9 cellular contexts compared by ENCODE assay signal in the genomic region with DNA sequence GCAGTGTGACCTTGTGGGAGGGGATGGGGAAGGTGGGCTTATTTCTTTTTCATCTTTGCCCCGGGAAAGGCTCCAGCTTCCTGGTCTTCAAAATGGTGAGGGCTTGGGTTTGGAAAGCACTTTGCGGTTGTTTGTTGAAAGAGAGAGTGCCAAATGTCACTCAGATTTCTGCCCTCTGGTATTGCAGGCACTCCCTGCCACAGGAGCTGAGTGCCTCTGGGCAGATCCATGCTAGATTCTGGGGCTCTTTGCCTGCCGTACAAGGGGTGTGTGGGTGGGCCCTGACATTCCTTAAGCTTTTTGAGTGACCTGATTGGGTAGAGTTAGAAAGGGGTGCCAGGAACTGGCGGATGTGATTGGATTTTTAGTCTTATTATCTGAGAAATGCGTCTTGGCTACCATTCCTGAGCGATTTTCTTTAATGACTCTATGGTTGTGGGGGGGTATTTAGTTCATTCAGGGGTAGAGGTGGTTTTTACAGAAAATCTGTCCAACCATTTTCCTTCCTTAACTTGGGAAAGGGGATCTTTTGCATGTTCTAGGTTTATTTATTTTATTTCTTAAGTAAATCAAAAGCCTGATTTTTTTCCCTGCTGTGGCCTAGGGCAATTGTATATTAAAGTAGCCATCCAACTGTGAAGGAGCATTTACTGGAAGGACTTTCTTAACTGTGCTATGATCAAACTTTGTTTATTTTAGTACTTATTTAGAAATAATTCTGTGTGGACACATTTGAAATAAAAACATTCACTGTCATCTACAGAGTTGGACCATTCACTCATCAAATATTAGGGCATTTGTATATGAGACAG. TPM values are rescaled to one million over a fixed set of nuclear protein-coding genes. Genes with fewer than 3 reads are reported as not detected.
A peak's percentile ranks its signal among the peaks of the same experiment; 100 is the strongest.
DNase-seq lines count a peak whose midpoint lies in the region; ATAC-seq, FAIRE-seq and TF ChIP-seq lines count a peak whose summit lies in the region.
"Had no signal": no experiment of that assay in that cellular context is flagged by ENCODE, and none has a peak within 500 bp of the region (broad histone marks: within the 10 kb centered on the region; RNA-seq: fewer than 3 reads in every experiment).

No MANE protein-coding gene starts in this region.

- ATAC-seq in stimulated activated naive CD8-positive, alpha-beta T cell treated with anti-CD3 and anti-CD28 coated beads, Interleukin-15, Interleukin-2, amounts not matched to agents 100 U/mL and 50 U/mL, for 24 hours: no peak
- no peak for ATAC-seq in HG03342 (IDR thresholded peaks at IDR 0.05; ENCODE audit: unreplicated experiment)
- ATAC-seq: left colon had no signal

- peak overlapping the region; percentile 96 for H3K4me2 ChIP-seq in PC-9
- peak overlapping the region; percentile 86 for H3K4me2 ChIP-seq in skeletal muscle satellite cell (ENCODE audit: low read length)

- H4K20me1 ChIP-seq in PC-9 (ENCODE audit: insufficient read depth): peaks cover 31% of the 10 kb centered on the region

- H3K27ac ChIP-seq in PC-9: peak overlapping the region; percentile 77
- no peak overlapping the region for H3K27ac ChIP-seq in WERI-Rb-1

- no peak overlapping the region for H2AFZ ChIP-seq in PC-9

- H3K4me3 ChIP-seq in PC-9 (peak overlapping the region; percentile 79), fibroblast of villous mesenchyme (ENCODE audit: low read depth, low read length) (peak overlapping the region; percentile 80), skeletal muscle satellite cell (ENCODE audit: low read length) (peak overlapping the region; percentile 97), WERI-Rb-1 (ENCODE audit: low read depth, low read length) (no peak overlapping the region)

- CTCF ChIA-PET in PC-9 (lab: Charles Lee): interaction anchor here (0.6 to 1.1 kb wide), 3 partner anchors 26 to 120 kb away, joined by 3 to 4 read pairs (median 3); no protein-coding TSS in a partner anchor

- no TSS peak for BruUV-seq in PC-9 (replicated peaks; lab: Mats Ljungman, UMichigan)

- H3K9me3 ChIP-seq in PC-9 (ENCODE audit: insufficient read depth, low read depth) (no peaks in the 10 kb centered on the region), skeletal muscle satellite cell (replicated peaks; ENCODE audit: low read length) (no peaks in the 10 kb centered on the region), WERI-Rb-1 (ENCODE audit: severe bottlenecking) (no peaks in the 10 kb centered on the region)

- peaks cover 77% of the 10 kb centered on the region for H3F3A ChIP-seq in PC-9 (ENCODE audit: insufficient read depth, low read depth)

- intact Hi-C loops in PC-9 (cut with micrococcal nuclease; ENCODE audit: unreplicated experiment): loop anchor here (1.0 to 5.0 kb wide), 3 partner anchors 38 to 113 kb away; no protein-coding TSS in a partner anchor

- H3K9ac ChIP-seq in skeletal muscle satellite cell (ENCODE audit: low read depth, low read length): peak overlapping the region; percentile 82

- H3K27me3 ChIP-seq in PC-9 (ENCODE audit: insufficient read depth, low read depth) (no peaks in the 10 kb centered on the region), skeletal muscle satellite cell (ENCODE audit: control insufficient read depth, insufficient read depth, low read length) (no peaks in the 10 kb centered on the region), WERI-Rb-1 (ENCODE audit: insufficient read depth, low read depth, severe bottlenecking) (no peaks in the 10 kb centered on the region)

- H3K36me3 ChIP-seq in PC-9 (ENCODE audit: low read depth) (peaks cover 5% of the 10 kb centered on the region; the same call in 1 of the 2 replicates), skeletal muscle satellite cell (ENCODE audit: insufficient read depth, low read length) (no peaks in the 10 kb centered on the region), WERI-Rb-1 (peaks cover 17% of the 10 kb centered on the region)

- POLR2A ChIA-PET in PC-9 (lab: Charles Lee; ENCODE audit: unreplicated experiment): interaction anchor here (0.5 to 0.8 kb wide), 10 partner anchors 10 to 112 kb away, joined by 3 to 16 read pairs (median 5); partner anchors contain the start of gene AP2S1

- H3K79me2 ChIP-seq in PC-9 (ENCODE audit: low read depth): peaks cover 76% of the 10 kb centered on the region

- peak; percentile 47 for FAIRE-seq in G401.6 (lab: Jason Lieb, UNC)

- H3K4me1 ChIP-seq in PC-9 (replicated peaks; ENCODE audit: insufficient read depth): peaks cover 79% of the 10 kb centered on the region
- H3K4me1 ChIP-seq in skeletal muscle satellite cell (ENCODE audit: control insufficient read depth, insufficient read depth, low read length): peaks cover 54% of the 10 kb centered on the region

- no peaks in the 10 kb centered on the region for H3K9me2 ChIP-seq in PC-9 (ENCODE audit: insufficient read depth)

- DNase-seq in PC-9 (peak; percentile 92 to 99), fibroblast of villous mesenchyme (ENCODE audit: low read depth) (peak; percentile 40), NCI-H1930 (lab: John Stamatoyannopoulos, UW) (no peak), WERI-Rb-1 (no peak)
- no peak for DNase-seq in stimulated activated naive CD8-positive, alpha-beta T cell treated with anti-CD3 and anti-CD28 coated beads, Interleukin-15, Interleukin-2, amounts not matched to agents 100 U/mL and 50 U/mL, for 24 hours

- no peak for TF ChIP-seq CTCF in PC-9 (conservative IDR thresholded peaks at IDR 0.05)
- TF ChIP-seq CTCF in fibroblast of villous mesenchyme (IDR thresholded peaks at IDR 0.05; ENCODE audit: insufficient read depth, low read depth, low read length): no peak
- no peak for TF ChIP-seq CTCF in WERI-Rb-1 (IDR thresholded peaks at IDR 0.05; ENCODE audit: low read depth, low read length)

RNA-seq across cellular contexts. Expression of gene ARHGAP35, which starts 3.2 kb away (rescaled TPM):
- 87.8 and 104 TPM in 2 replicates for total RNA-seq in PC-9 (2021)
- 31.5 and 36.7 TPM in 2 replicates for total RNA-seq in fibroblast of villous mesenchyme
- total RNA-seq in skeletal muscle satellite cell (2012; rRNA removed): 25.8 and 30.2 TPM in 2 replicates

RNA-seq across cellular contexts. Expression of gene AP2S1, which starts 13.4 kb away (rescaled TPM):
- 332 and 411 TPM in 2 replicates for total RNA-seq in PC-9 (2021)
- total RNA-seq in fibroblast of villous mesenchyme: 113 and 166 TPM in 2 replicates
- 150 and 160 TPM in 2 replicates for total RNA-seq in skeletal muscle satellite cell (2012; rRNA removed)

Comparison
In these comparisons a context has a peak if more than half of its experiments do, and no peak if none do; other contexts are left out.
1. DNase-seq: peak in PC-9 (2 of 2) and fibroblast of villous mesenchyme (single experiment); none in stimulated activated naive CD8-positive, alpha-beta T cell treated with anti-CD3 and anti-CD28 coated beads, Interleukin-15, Interleukin-2, amounts not matched to agents 100 U/mL and 50 U/mL, for 24 hours (single experiment), NCI-H1930 (0 of 2) and WERI-Rb-1 (single experiment).